Comparison of ENCODE assay signal across 8 cellular contexts in genomic region chr1:192516776-192517297, GRCh38. TPM values are rescaled to one million over a fixed set of nuclear protein-coding genes. Genes with fewer than 3 reads are reported as not detected.
A peak's percentile ranks its signal among the peaks of the same experiment; 100 is the strongest.
DNase-seq lines count a peak whose midpoint lies in the region; ATAC-seq and TF ChIP-seq lines count a peak whose summit lies in the region.

No MANE protein-coding gene starts in this region.

- H2AFZ ChIP-seq in PC-3 (ENCODE audit: low read length), result peak overlapping the region; percentile 33; the same call in 1 of the 2 replicates

- peaks cover 13 to 66% (median 25%) of the 10 kb centered on the region in 4 donors for H3K4me1 Mint-ChIP-seq in naive thymus-derived CD8-positive, alpha-beta T cell

- CTCF ChIA-PET in PC-3 (lab: Charles Lee), result no interaction called here

- no peaks in the 10 kb centered on the region for H4K20me1 ChIP-seq in PC-3 (ENCODE audit: low read length)

- TF ChIP-seq CTCF in PC-3 (conservative IDR thresholded peaks at IDR 0.05; ENCODE audit: low read depth, low read length), result no peak

- ATAC-seq in GM18909 (IDR thresholded peaks at IDR 0.05; ENCODE audit: poor library complexity, unreplicated experiment) (peak; percentile 98), HG02970 (IDR thresholded peaks at IDR 0.05; ENCODE audit: low FRiP score, unreplicated experiment) (peak; percentile 99), PC-3 (peak; percentile 91)
- ATAC-seq in naive thymus-derived CD8-positive, alpha-beta T cell, result peak; percentile 96

- H3K4me3 Mint-ChIP-seq in naive thymus-derived CD8-positive, alpha-beta T cell, result peak overlapping the region; percentile 59 to 84 (median 79)

- no peaks in the 10 kb centered on the region for H3K9me3 ChIP-seq in PC-3 (ENCODE audit: low read length)

- peaks cover 13% of the 10 kb centered on the region for H3K4me1 ChIP-seq in PC-3 (ENCODE audit: insufficient read depth, low read length)

- H3K9ac ChIP-seq in PC-3 (ENCODE audit: low read length), result peak overlapping the region; percentile 46

- peak overlapping the region; percentile 72 for H3K27ac ChIP-seq in PC-3 (ENCODE audit: low read length)

- H3K36me3 Mint-ChIP-seq in naive thymus-derived CD8-positive, alpha-beta T cell, result no peaks in the 10 kb centered on the region

- peak overlapping the region; percentile 63 for H3K4me2 ChIP-seq in PC-3 (ENCODE audit: low read length)

- no peaks in the 10 kb centered on the region for H3K79me2 ChIP-seq in PC-3 (ENCODE audit: low read length)

- intact Hi-C loops in PC-3 (cut with micrococcal nuclease), result loop anchor here (1.0 to 5.0 kb wide), 2 partner anchors 14 to 40 kb away; no protein-coding TSS in a partner anchor

- no peaks in the 10 kb centered on the region for H3F3A ChIP-seq in PC-3 (ENCODE audit: low read length, unreplicated experiment)

- POLR2A ChIA-PET in PC-3 (lab: Charles Lee; ENCODE audit: unreplicated experiment), result no interaction called here
- POLR2A ChIA-PET in naive thymus-derived CD8-positive, alpha-beta T cell (lab: Charles Lee), result interaction anchor here (1.4 kb wide), 1 partner anchor 605 kb away, joined by 4 read pairs; the partner anchor contains the start of gene CDC73

- no TSS peak for BruUV-seq in PC-3 (replicated peaks; lab: Mats Ljungman, UMichigan)

- H3K27me3 Mint-ChIP-seq in naive thymus-derived CD8-positive, alpha-beta T cell, result peaks cover 0 to 3% (median 0%) of the 10 kb centered on the region in 5 donors

- H3K9me3 Mint-ChIP-seq in naive thymus-derived CD8-positive, alpha-beta T cell, result no peaks in the 10 kb centered on the region

- no peak overlapping the region; the same call in 1 of the 2 replicates for H3K4me3 ChIP-seq in PC-3 (ENCODE audit: low read length)

- no peaks in the 10 kb centered on the region for H3K9me2 ChIP-seq in PC-3 (replicated peaks; ENCODE audit: low read length)

- H3K27me3 ChIP-seq in PC-3 (ENCODE audit: low read length), result no peaks in the 10 kb centered on the region

- peak overlapping the region; percentile 85 to 96 (median 90) for H3K27ac Mint-ChIP-seq in naive thymus-derived CD8-positive, alpha-beta T cell

- H3K36me3 ChIP-seq in PC-3 (ENCODE audit: low read depth, low read length), result no peaks in the 10 kb centered on the region

- DNase-seq in PC-3 (peak; percentile 66), NCI-H2081 treated with DMSO at 0.1 percent for 48 hours (lab: John Stamatoyannopoulos, UW) (no peak), LoVo (ENCODE audit: low spot score) (no peak), COLO829 (ENCODE audit: low spot score) (no peak)
- DNase-seq in activated naive CD4-positive, alpha-beta T cell treated with anti-CD3 and anti-CD28 coated beads, Interleukin-2, amount 50 U/mL, for 16 hours, result peak; percentile 47
- DNase-seq in naive thymus-derived CD8-positive, alpha-beta T cell, result peak in 9 of 10 donors; percentile 41 to 89 (median 72)

RNA-seq across cellular contexts. Expression of gene RGS1, which starts 58.7 kb away (rescaled TPM):
- not detected in 2 replicates for total RNA-seq in PC-3 (2014; rRNA removed)
- 1 to 10 TPM in 1 of 2 experiments, under 1 TPM in 1; 0.58 to 1.7 TPM for total RNA-seq in naive thymus-derived CD8-positive, alpha-beta T cell
- 10 to 100 TPM in 1 of 3 donors, 1 to 10 TPM in 2; 3.9 to 37.6 (median 4.8) TPM for polyA plus RNA-seq in naive thymus-derived CD8-positive, alpha-beta T cell

Comparison
In these comparisons a context has a peak if more than half of its experiments do, and no peak if none do; other contexts are left out.
1. DNase-seq: peak in PC-3 (single experiment), activated naive CD4-positive, alpha-beta T cell treated with anti-CD3 and anti-CD28 coated beads, Interleukin-2, amount 50 U/mL, for 16 hours (single experiment) and naive thymus-derived CD8-positive, alpha-beta T cell (9 of 10); none in NCI-H2081 treated with DMSO at 0.1 percent for 48 hours (single experiment), LoVo (single experiment) and COLO829 (single experiment).
2. Peak in every context shown above with its lines, with median percentiles within 50 percentile points of each other: ATAC-seq.